11 cellular contexts compared by ENCODE assay signal in the genomic region with DNA sequence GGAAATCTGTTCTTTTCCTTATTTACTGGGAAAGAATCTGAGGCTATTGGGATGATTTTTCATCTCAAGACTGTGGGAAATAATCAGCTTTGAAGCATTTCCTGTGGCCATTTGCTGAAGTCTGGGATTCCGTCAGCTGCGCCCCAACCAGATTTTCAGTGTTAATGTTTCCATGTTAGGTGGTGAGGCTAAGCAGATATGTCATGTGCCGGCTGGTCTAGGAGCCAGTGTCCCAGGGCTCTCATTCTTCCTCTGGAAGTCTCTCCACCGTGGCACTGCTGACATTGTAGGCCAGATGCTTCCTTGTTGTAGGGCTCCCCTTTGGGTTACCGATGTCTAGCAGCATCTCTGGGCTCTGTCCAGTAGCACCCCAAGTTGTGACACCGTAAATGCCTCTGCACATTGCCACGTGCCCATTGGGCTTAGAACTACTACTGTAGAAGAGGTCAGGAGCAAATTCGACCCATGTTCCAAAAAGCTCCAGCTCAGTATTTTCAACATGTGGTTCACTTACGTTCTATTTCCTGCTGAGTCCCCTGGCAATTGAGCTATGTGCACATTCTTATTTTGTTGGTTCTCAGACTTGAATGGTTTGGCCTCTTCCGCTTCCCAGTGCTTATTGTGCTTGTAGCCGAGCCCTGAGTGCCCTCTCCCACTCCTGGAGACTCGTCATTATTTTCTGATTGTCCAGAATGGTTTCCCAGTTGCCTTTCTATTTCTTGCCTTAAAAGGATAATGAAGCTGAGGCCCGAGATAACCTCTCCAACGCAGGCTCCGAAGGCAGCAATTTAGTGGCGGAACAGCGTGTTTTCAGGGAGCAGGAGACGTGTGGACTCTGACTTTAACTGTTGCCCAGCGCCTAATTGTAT.
DNase-seq lines count a peak whose midpoint lies in the region; ATAC-seq lines count a peak whose summit lies in the region.
"Had no signal": no experiment of that assay in that cellular context is flagged by ENCODE, and none has a peak within 500 bp of the region (broad histone marks: within the 10 kb centered on the region; RNA-seq: fewer than 3 reads in every experiment).

No MANE protein-coding gene starts in this region.

- peak overlapping the region in 2 of 3 donors; percentile 57 to 82 for H3K27ac Mint-ChIP-seq in IgD-negative memory B cell
- H3K27ac Mint-ChIP-seq: activated naive CD4-positive, alpha-beta T cell treated with anti-CD3 and anti-CD28 coated beads, Interleukin-2, amount 10 ng/mL, durations not matched to agents 7 days and 5 days had no signal

- H2BK5ac ChIP-seq in mesenchymal stem cell (ENCODE audit: low read depth, low read length, poor library complexity, severe bottlenecking), result no peak overlapping the region

- H3K4me1 ChIP-seq in duodenal mucosa (ENCODE audit: control insufficient read depth in 1 of 2, insufficient read depth in 2 of 2, low read length in 2 of 2), result no peaks in the 10 kb centered on the region
- peaks cover 4% of the 10 kb centered on the region for H3K4me1 ChIP-seq in mesenchymal stem cell (ENCODE audit: control insufficient read depth, insufficient read depth, low read depth, low read length)
- H3K4me1 ChIP-seq in subcutaneous abdominal adipose tissue (ENCODE audit: control insufficient read depth in 5 of 5, insufficient read depth in 5 of 5, low read length in 5 of 5), result peaks cover 0 to 74% (median 61%) of the 10 kb centered on the region in 5 donors

- H3K36me3 ChIP-seq in duodenal mucosa (ENCODE audit: control insufficient read depth in 1 of 2, insufficient read depth in 2 of 2, low read length in 2 of 2) (no peaks in the 10 kb centered on the region), mesenchymal stem cell (ENCODE audit: control insufficient read depth in 1 of 2, insufficient read depth in 2 of 2, low read depth in 1 of 2, low read length in 2 of 2) (no peaks in the 10 kb centered on the region), subcutaneous abdominal adipose tissue (ENCODE audit: control insufficient read depth in 5 of 5, insufficient read depth in 5 of 5, low read length in 5 of 5) (no peaks in the 10 kb centered on the region)

- H3K9ac ChIP-seq in duodenal mucosa (ENCODE audit: low read depth in 1 of 2, low read length in 2 of 2) (no peak overlapping the region), mesenchymal stem cell (ENCODE audit: low read length) (peak overlapping the region; percentile 69), subcutaneous abdominal adipose tissue (ENCODE audit: low read length in 5 of 5) (peak overlapping the region in 3 of 5 donors; percentile 12 to 60 (median 45))

- WGBS in mesenchymal stem cell, result 63% methylated on average over 17 of the region's 19 CpGs

- no peaks in the 10 kb centered on the region for H3K79me1 ChIP-seq in mesenchymal stem cell (replicated peaks; ENCODE audit: low read length, poor library complexity, severe bottlenecking)

- H3K18ac ChIP-seq in mesenchymal stem cell (ENCODE audit: low read depth in 1 of 2, low read length in 2 of 2), result no peak overlapping the region

- no peak overlapping the region for H4K91ac ChIP-seq in mesenchymal stem cell (ENCODE audit: low read length)

- H2BK15ac ChIP-seq in mesenchymal stem cell (ENCODE audit: low read depth, poor library complexity, severe bottlenecking), result no peak overlapping the region

- H2AK5ac ChIP-seq in mesenchymal stem cell (ENCODE audit: low read length, severe bottlenecking), result no peak overlapping the region

- H3K4me2 ChIP-seq in mesenchymal stem cell (ENCODE audit: low read length, poor library complexity, severe bottlenecking), result no peak overlapping the region

- no peak overlapping the region for H3K4ac ChIP-seq in mesenchymal stem cell (ENCODE audit: low read depth in 1 of 2, low read length in 2 of 2)

- no peak overlapping the region for H4K8ac ChIP-seq in mesenchymal stem cell (ENCODE audit: low read length)

- peaks cover 7% of the 10 kb centered on the region for H3K27me3 Mint-ChIP-seq in IgD-negative memory B cell

- H3K9me3 ChIP-seq in duodenal mucosa (ENCODE audit: control insufficient read depth in 1 of 2, low read length in 2 of 2) (no peaks in the 10 kb centered on the region), mesenchymal stem cell (ENCODE audit: control insufficient read depth, low read length) (no peaks in the 10 kb centered on the region), subcutaneous abdominal adipose tissue (ENCODE audit: control insufficient read depth in 5 of 5, low read length in 5 of 5) (no peaks in the 10 kb centered on the region)

- no peak overlapping the region for H2BK120ac ChIP-seq in mesenchymal stem cell (ENCODE audit: low read depth, low read length)

- no peak overlapping the region for H2BK12ac ChIP-seq in mesenchymal stem cell (ENCODE audit: low read length in 2 of 2)

- no peak for ATAC-seq in HG03159 (IDR thresholded peaks at IDR 0.05; ENCODE audit: unreplicated experiment)

- H2AFZ ChIP-seq in mesenchymal stem cell (ENCODE audit: low read depth, low read length), result peak overlapping the region; percentile 15

- no peak overlapping the region for H3K4me3 ChIP-seq in duodenal mucosa (ENCODE audit: low read depth in 1 of 2, low read length in 2 of 2)
- H3K4me3 ChIP-seq in mesenchymal stem cell (ENCODE audit: insufficient read depth in 1 of 2, low read depth in 1 of 2, low read length in 2 of 2), result peak overlapping the region in 1 of 2 experiments; percentile 58
- peak overlapping the region; percentile 7 to 43 (median 12) for H3K4me3 ChIP-seq in subcutaneous abdominal adipose tissue (ENCODE audit: low read depth in 1 of 5, low read length in 5 of 5)

- DNase-seq in mesenchymal stem cell, result peak; percentile 8
- DNase-seq in D341Med (ENCODE audit: low spot score), result no peak
- DNase-seq in GF-D8 (lab: John Stamatoyannopoulos, UW), result no peak
- no peak for DNase-seq in NCI-H146 (lab: John Stamatoyannopoulos, UW)
- DNase-seq: activated CD4-positive, alpha-beta T cell treated with anti-CD3 and anti-CD28 coated beads, Interleukin-2, amount 50 U/mL, for 4 hours; activated naive CD4-positive, alpha-beta T cell treated with anti-CD3 and anti-CD28 coated beads, Interleukin-2, amount 10 ng/mL, durations not matched to agents 7 days and 5 days; NK-92 treated with Interleukin-12 subunit alpha and Interleukin-12 subunit beta, amount 100 ng/mL, for 24 hours had no signal

- no peak overlapping the region for H3K23ac ChIP-seq in mesenchymal stem cell (ENCODE audit: low read length in 2 of 2)

- no peak overlapping the region for H3K14ac ChIP-seq in mesenchymal stem cell (ENCODE audit: low read length in 2 of 2)

- peaks cover 2% of the 10 kb centered on the region for H3K36me3 Mint-ChIP-seq in IgD-negative memory B cell
- H3K36me3 Mint-ChIP-seq: activated naive CD4-positive, alpha-beta T cell treated with anti-CD3 and anti-CD28 coated beads, Interleukin-2, amount 10 ng/mL, durations not matched to agents 7 days and 5 days had no signal

- H3K4me3 Mint-ChIP-seq in IgD-negative memory B cell, result no peak overlapping the region
- H3K4me3 Mint-ChIP-seq: activated naive CD4-positive, alpha-beta T cell treated with anti-CD3 and anti-CD28 coated beads, Interleukin-2, amount 10 ng/mL, durations not matched to agents 7 days and 5 days had no signal

- H3K4me1 Mint-ChIP-seq in IgD-negative memory B cell, result peaks cover 0 to 3% (median 0%) of the 10 kb centered on the region in 3 donors

- peak overlapping the region; percentile 53 for H3K27ac ChIP-seq in duodenal mucosa (ENCODE audit: low read depth, low read length)
- H3K27ac ChIP-seq in mesenchymal stem cell (ENCODE audit: low read length, poor library complexity, severe bottlenecking), result no peak overlapping the region
- peak overlapping the region; percentile 82 for H3K27ac ChIP-seq in subcutaneous abdominal adipose tissue (ENCODE audit: low read depth, low read length)

- no peaks in the 10 kb centered on the region for H3K27me3 ChIP-seq in duodenal mucosa (ENCODE audit: control insufficient read depth in 1 of 2, insufficient read depth in 2 of 2, low read length in 2 of 2)
- H3K27me3 ChIP-seq in mesenchymal stem cell (ENCODE audit: control insufficient read depth in 1 of 2, insufficient read depth in 1 of 2, low read length in 2 of 2), result peaks cover 0 to 32% of the 10 kb centered on the region in 2 experiments
- H3K27me3 ChIP-seq in subcutaneous abdominal adipose tissue (ENCODE audit: control insufficient read depth in 5 of 5, insufficient read depth in 4 of 5, low read length in 5 of 5), result no peaks in the 10 kb centered on the region

- no peaks in the 10 kb centered on the region for H3K9me3 Mint-ChIP-seq in IgD-negative memory B cell
- H3K9me3 Mint-ChIP-seq: activated naive CD4-positive, alpha-beta T cell treated with anti-CD3 and anti-CD28 coated beads, Interleukin-2, amount 10 ng/mL, durations not matched to agents 7 days and 5 days had no signal

Comparison
In these comparisons a context has a peak if more than half of its experiments do, and no peak if none do; other contexts are left out.
1. H3K4me3 ChIP-seq: peak in subcutaneous abdominal adipose tissue (5 of 5); none in duodenal mucosa (0 of 2).
2. H3K9ac ChIP-seq: peak in mesenchymal stem cell (single experiment) and subcutaneous abdominal adipose tissue (3 of 5); none in duodenal mucosa (0 of 2).